Comparison of ENCODE assay signal across 12 cellular contexts in the genomic region with DNA sequence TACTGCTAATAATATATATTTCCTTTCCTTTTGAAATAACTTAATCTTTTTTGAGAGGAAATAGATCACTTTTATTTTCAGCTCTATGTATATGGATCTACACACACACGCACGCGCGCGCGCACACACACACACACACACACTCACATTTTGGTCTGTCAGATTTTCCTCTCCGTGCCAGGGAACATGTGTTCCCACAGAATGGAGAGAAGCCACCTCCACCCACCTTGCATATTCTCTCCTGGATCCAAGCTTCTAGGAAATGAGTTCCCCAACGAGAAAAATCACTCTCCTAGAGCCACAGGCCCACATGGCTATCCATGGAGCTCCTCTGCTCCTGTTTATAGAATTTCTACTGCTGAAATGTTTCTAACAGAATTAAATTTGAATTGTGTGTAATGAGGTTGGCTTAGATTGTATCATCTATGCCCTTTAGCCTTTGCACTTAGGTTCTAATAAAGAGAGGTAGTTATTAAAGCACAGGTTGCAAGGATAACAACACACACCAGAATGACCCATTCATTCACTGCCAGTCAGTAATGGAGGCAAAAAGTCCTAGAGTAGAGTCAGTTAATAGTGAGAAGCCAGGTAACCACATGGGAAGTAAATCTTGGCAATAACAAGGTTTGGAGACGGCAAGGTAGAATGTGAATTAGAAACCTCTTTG. TPM values are rescaled to one million over a fixed set of nuclear protein-coding genes. Genes with fewer than 3 reads are reported as not detected.
DNase-seq lines count a peak whose midpoint lies in the region; TF ChIP-seq lines count a peak whose summit lies in the region.
"Had no signal": no experiment of that assay in that cellular context is flagged by ENCODE, and none has a peak within 500 bp of the region (broad histone marks: within the 10 kb centered on the region; RNA-seq: fewer than 3 reads in every experiment).

No MANE protein-coding gene starts in this region.

- no peaks in the 10 kb centered on the region for H3K9me3 ChIP-seq in neural progenitor cell (ENCODE audit: low read depth)

- H3K4me3 Mint-ChIP-seq in neural progenitor cell: no peak overlapping the region
- H3K4me3 Mint-ChIP-seq: B cell; CD4-positive, alpha-beta T cell; H9 had no signal

- no peak overlapping the region for H3K4me3 ChIP-seq in neural progenitor cell

- H3K79me2 ChIP-seq in neural progenitor cell (ENCODE audit: low read depth): no peaks in the 10 kb centered on the region

- H3K9me3 Mint-ChIP-seq in neural progenitor cell: no peaks in the 10 kb centered on the region
- H3K9me3 Mint-ChIP-seq: CD4-positive, alpha-beta T cell; H9 had no signal

- no peak overlapping the region for H3K9ac ChIP-seq in neural progenitor cell

- H3K27ac ChIP-seq in neural progenitor cell: no peak overlapping the region

- TF ChIP-seq CTCF in neural progenitor cell (IDR thresholded peaks at IDR 0.05): no peak

- H3K36me3 ChIP-seq in neural progenitor cell: no peaks in the 10 kb centered on the region

- no peaks in the 10 kb centered on the region for H4K20me1 ChIP-seq in neural progenitor cell (ENCODE audit: low read depth)

- H3K4me2 ChIP-seq in neural progenitor cell: no peak overlapping the region

- no peaks in the 10 kb centered on the region for H3K36me3 Mint-ChIP-seq in neural progenitor cell

- no peaks in the 10 kb centered on the region for H3F3A ChIP-seq in neural progenitor cell (ENCODE audit: low read depth)

- no peak overlapping the region for H2AFZ ChIP-seq in neural progenitor cell (replicated peaks)

- H3K27me3 Mint-ChIP-seq in neural progenitor cell (ENCODE audit: insufficient read depth, low read depth): no peaks in the 10 kb centered on the region
- H3K27me3 Mint-ChIP-seq: B cell; CD4-positive, alpha-beta T cell had no signal

- no peaks in the 10 kb centered on the region for H3K4me1 ChIP-seq in neural progenitor cell

- no peaks in the 10 kb centered on the region for H3K27me3 ChIP-seq in neural progenitor cell

- DNase-seq in Ammon's horn (ENCODE audit: low spot score) (peak; percentile 44), anterior cingulate cortex (lab: John Stamatoyannopoulos, UW) (peak in 30 of 58 donors; percentile 1 to 66 (median 35)), neural progenitor cell (ENCODE audit: low spot score) (no peak), superior temporal gyrus (ENCODE audit: extremely low spot score) (peak; percentile 60), NCI-H1105 treated with DMSO at 0.1 percent for 48 hours (lab: John Stamatoyannopoulos, UW) (no peak), COR-L47 (lab: John Stamatoyannopoulos, UW) (no peak), ureter (ENCODE audit: low spot score) (no peak)
- DNase-seq: GOT3, H9 had no signal

- peak overlapping the region; percentile 6 for H3K27ac Mint-ChIP-seq in neural progenitor cell
- H3K27ac Mint-ChIP-seq: B cell; CD4-positive, alpha-beta T cell; H9 had no signal

- no peaks in the 10 kb centered on the region for H3K4me1 Mint-ChIP-seq in neural progenitor cell
- H3K4me1 Mint-ChIP-seq: H9 had no signal

RNA-seq across cellular contexts. Expression of gene IFIH1, which starts 19.7 kb away (rescaled TPM):
- 0.09 and 0.79 TPM in 2 replicates for total RNA-seq in neural progenitor cell (ENCODE audit: low replicate concordance)
- total RNA-seq in ureter: 15.2 TPM

RNA-seq across cellular contexts. Expression of gene GCA, which starts 45.1 kb away (rescaled TPM):
- 63.2 and 64.8 TPM in 2 replicates for total RNA-seq in neural progenitor cell (ENCODE audit: low replicate concordance)
- total RNA-seq in ureter: 27.5 TPM

RNA-seq across cellular contexts. Expression of gene FAP, which starts 55.6 kb away (rescaled TPM):
- total RNA-seq in neural progenitor cell (ENCODE audit: low replicate concordance): not detected in 2 replicates
- 3.0 TPM for total RNA-seq in ureter
- total RNA-seq: B cell; CD4-positive, alpha-beta T cell; H9; HT-29 had no signal

Comparison
In these comparisons a context has a peak if more than half of its experiments do, and no peak if none do; other contexts are left out.
1. DNase-seq: peak in Ammon's horn (single experiment), anterior cingulate cortex (30 of 58) and superior temporal gyrus (single experiment); none in neural progenitor cell (single experiment), NCI-H1105 treated with DMSO at 0.1 percent for 48 hours (single experiment), COR-L47 (single experiment) and ureter (single experiment).